Comparison of ENCODE assay signal across 16 cellular contexts in genomic region chrX:57044226-57044625, GRCh38. TPM values are rescaled to one million over a fixed set of nuclear protein-coding genes. Genes with fewer than 3 reads are reported as not detected.
A peak's percentile ranks its signal among the peaks of the same experiment; 100 is the strongest.
DNase-seq lines count a peak whose midpoint lies in the region; FAIRE-seq and TF ChIP-seq lines count a peak whose summit lies in the region.
"Had no signal": no experiment of that assay in that cellular context is flagged by ENCODE, and none has a peak within 500 bp of the region (broad histone marks: within the 10 kb centered on the region; RNA-seq: fewer than 3 reads in every experiment).

No MANE protein-coding gene starts in this region.

- no peak overlapping the region for H3K4me3 Mint-ChIP-seq in Calu3 (ENCODE audit: low read depth, unreplicated experiment)
- H3K4me3 Mint-ChIP-seq: HFFc6 had no signal

- TF ChIP-seq CTCF in bronchial epithelial cell (IDR thresholded peaks at IDR 0.05; ENCODE audit: insufficient read depth, low read length, severe bottlenecking) (no peak), Calu3 (IDR thresholded peaks at IDR 0.05; ENCODE audit: unreplicated experiment) (no peak)

- H3K4me3 ChIP-seq in bronchial epithelial cell (ENCODE audit: low read depth, low read length) = no peak overlapping the region
- H3K4me3 ChIP-seq: SJCRH30 had no signal

- DNase-seq in AML-193 (lab: John Stamatoyannopoulos, UW) = peak; percentile 1 to 3
- DNase-seq in HUDEP-2 (lab: John Stamatoyannopoulos, UW; ENCODE audit: unreplicated experiment in 76 of 76) = peak in 66 of 76 experiments; percentile 0 to 73 (median 24)
- DNase-seq in RPMI7951 (ENCODE audit: low read depth) = peak; percentile 7
- peak; percentile 28 for DNase-seq in bronchial epithelial cell (ENCODE audit: low read depth)
- DNase-seq in activated T-cell treated with anti-CD3 and anti-CD28 coated beads, Interleukin-2, amount 50 U/mL, for 1 hour = no peak
- no peak for DNase-seq in Calu3
- DNase-seq in activated naive CD4-positive, alpha-beta T cell treated with Interleukin-2 at 50 U/mL for 16 hours = no peak
- DNase-seq: DND-41, HFFc6, Kasumi-1, NCI-H1105, NCI-H187, NCI-H2171 treated with DMSO at 0.1 percent for 48 hours, SJCRH30 had no signal

- H3K27me3 ChIP-seq in bronchial epithelial cell (ENCODE audit: control insufficient read depth, insufficient read depth, low read length) = no peaks in the 10 kb centered on the region
- H3K27me3 ChIP-seq: SJCRH30 had no signal

- no peak for FAIRE-seq in bronchial epithelial cell (lab: Jason Lieb, UNC)
- FAIRE-seq: D721Med, H1 had no signal

- no peaks in the 10 kb centered on the region for H3K9me3 Mint-ChIP-seq in Calu3 (ENCODE audit: low read depth, unreplicated experiment)
- H3K9me3 Mint-ChIP-seq: HFFc6 had no signal

- no peaks in the 10 kb centered on the region for H3K27me3 Mint-ChIP-seq in Calu3 (ENCODE audit: unreplicated experiment)

- H3K36me3 ChIP-seq in bronchial epithelial cell (ENCODE audit: control insufficient read depth, insufficient read depth, low read length) = no peaks in the 10 kb centered on the region
- H3K36me3 ChIP-seq: SJCRH30 had no signal

- H3K27ac Mint-ChIP-seq in Calu3 (ENCODE audit: unreplicated experiment) = no peak overlapping the region
- H3K27ac Mint-ChIP-seq: HFFc6 had no signal

- H3K36me3 Mint-ChIP-seq in Calu3 (ENCODE audit: insufficient read depth, unreplicated experiment) = no peaks in the 10 kb centered on the region

- BruUV-seq in Calu3 (replicated peaks; lab: Mats Ljungman, UMichigan) = no TSS peak

- no peaks in the 10 kb centered on the region for H3K4me1 Mint-ChIP-seq in Calu3 (ENCODE audit: low read depth, unreplicated experiment)

- intact Hi-C loops in Calu3 (cut with micrococcal nuclease; ENCODE audit: unreplicated experiment) = no loop called here

- CTCF ChIA-PET in Calu3 (lab: Charles Lee) = no interaction called here

RNA-seq across cellular contexts. Expression of gene SPIN3, which starts 48.9 kb away (rescaled TPM):
- 10.4 and 13.7 TPM in 2 replicates for total RNA-seq in RPMI7951 (2014; rRNA removed; shearing (Covaris generic))
- total RNA-seq in bronchial epithelial cell (7.1 and 10.1 TPM in 2 replicates), Calu3 (2022) (19.4 and 26.2 TPM in 2 replicates)

Comparison
In these comparisons a context has a peak if more than half of its experiments do, and no peak if none do; other contexts are left out.
1. DNase-seq: peak in AML-193 (2 of 2), HUDEP-2 (66 of 76), RPMI7951 (single experiment) and bronchial epithelial cell (single experiment); none in activated T-cell treated with anti-CD3 and anti-CD28 coated beads, Interleukin-2, amount 50 U/mL, for 1 hour (single experiment), Calu3 (single experiment) and activated naive CD4-positive, alpha-beta T cell treated with Interleukin-2 at 50 U/mL for 16 hours (single experiment).